Comparison of ENCODE assay signal across 10 cellular contexts in genomic region chr2:12714391-12715221, GRCh38. TPM values are rescaled to one million over a fixed set of nuclear protein-coding genes. Genes with fewer than 3 reads are reported as not detected.
DNase-seq lines count a peak whose midpoint lies in the region; ATAC-seq and TF ChIP-seq lines count a peak whose summit lies in the region.
"Had no signal": no experiment of that assay in that cellular context is flagged by ENCODE, and none has a peak within 500 bp of the region (broad histone marks: within the 10 kb centered on the region; RNA-seq: fewer than 3 reads in every experiment).

No MANE protein-coding gene starts in this region.

- POLR2A ChIA-PET in HEK293 (lab: Yijun Ruan, JAX), result interaction anchor here (1.1 kb wide), 1 partner anchor 10 kb away, joined by 3 read pairs; no protein-coding TSS in a partner anchor

- peaks cover 15% of the 10 kb centered on the region for H3K4me1 ChIP-seq in HEK293 (ENCODE audit: control insufficient read depth, insufficient read depth, low read length)
- H3K4me1 ChIP-seq in adipocyte (ENCODE audit: control insufficient read depth, insufficient read depth, low read length), result peaks cover 18% of the 10 kb centered on the region
- peaks cover 9% of the 10 kb centered on the region for H3K4me1 ChIP-seq in right cardiac atrium (ENCODE audit: control insufficient read depth, insufficient read depth, low read length)
- H3K4me1 ChIP-seq in stomach smooth muscle (ENCODE audit: control insufficient read depth, insufficient read depth, low read length), result peaks cover 25% of the 10 kb centered on the region

- H3K9ac ChIP-seq in adipocyte (ENCODE audit: low read length) (no peak overlapping the region), stomach smooth muscle (ENCODE audit: low read length in 2 of 2) (no peak overlapping the region)

- H3K27ac ChIP-seq in HEK293 (ENCODE audit: extremely low read depth, low read depth, low read length) (peak overlapping the region; percentile 55), right cardiac atrium (ENCODE audit: low read length) (peak overlapping the region; percentile 100), stomach smooth muscle (ENCODE audit: low read length) (peak overlapping the region; percentile 90)

- 61% methylated on average over 10 of the region's 10 CpGs for WGBS in right cardiac atrium

- TF ChIP-seq CTCF in HEK293 (tag by site-specific recombination; IDR thresholded peaks at IDR 0.05), result no peak
- TF ChIP-seq CTCF in CD14-positive monocyte (IDR thresholded peaks at IDR 0.05), result no peak

- no peaks in the 10 kb centered on the region for H3K9me3 ChIP-seq in HEK293 (ENCODE audit: control insufficient read depth, insufficient read depth, low read depth, low read length)
- no peaks in the 10 kb centered on the region for H3K9me3 ChIP-seq in adipocyte (ENCODE audit: control insufficient read depth, low read length)
- H3K9me3 ChIP-seq in right cardiac atrium (ENCODE audit: control insufficient read depth, low read length), result no peaks in the 10 kb centered on the region
- no peaks in the 10 kb centered on the region for H3K9me3 ChIP-seq in stomach smooth muscle (ENCODE audit: control insufficient read depth in 2 of 2, low read length in 2 of 2)

- H3K4me3 ChIP-seq in HEK293 (ENCODE audit: low read depth, low read length) (no peak overlapping the region), adipocyte (ENCODE audit: low read length) (peak overlapping the region; percentile 82), right cardiac atrium (ENCODE audit: low read length) (no peak overlapping the region), stomach smooth muscle (ENCODE audit: low read length in 2 of 2) (peak overlapping the region in 1 of 2 donors; percentile 8)

- peak; percentile 72 for DNase-seq in adipocyte (ENCODE audit: low read depth)
- peak in 2 of 3 donors; percentile 40 to 69 for DNase-seq in right cardiac atrium
- DNase-seq in CD14-positive monocyte (ENCODE audit: low spot score), result no peak
- no peak for DNase-seq in activated effector memory CD4-positive, alpha-beta T cell treated with anti-CD3 and anti-CD28 coated beads, Interleukin-2, amount 50 U/mL, for 16 hours
- DNase-seq: NCI-H2171 treated with DMSO at 0.1 percent for 48 hours; stimulated activated CD4-positive, alpha-beta T cell treated with anti-CD3 and anti-CD28 coated beads, Interleukin-1b, Interleukin-23, amount 100 ng/mL, for 48 hours had no signal

- peak; percentile 8 to 28 for ATAC-seq in right cardiac atrium
- ATAC-seq in GM18867 (IDR thresholded peaks at IDR 0.05; ENCODE audit: unreplicated experiment), result no peak
- no peak for ATAC-seq in GM21825 (IDR thresholded peaks at IDR 0.05; ENCODE audit: unreplicated experiment)

- CTCF ChIA-PET in HEK293 (lab: Yijun Ruan, JAX), result interaction anchor here (0.7 to 2.9 kb wide), 3 partner anchors 217 to 885 kb away, joined by 3 to 30 read pairs (median 4); no protein-coding TSS in a partner anchor

- H3K27ac Mint-ChIP-seq in CD14-positive monocyte, result peak overlapping the region in 2 of 7 donors; percentile 0 to 33

- no peaks in the 10 kb centered on the region for H3K27me3 ChIP-seq in adipocyte (replicated peaks; ENCODE audit: control insufficient read depth, insufficient read depth, low read length)
- no peaks in the 10 kb centered on the region for H3K27me3 ChIP-seq in right cardiac atrium (ENCODE audit: control insufficient read depth, insufficient read depth)
- H3K27me3 ChIP-seq in stomach smooth muscle (ENCODE audit: control insufficient read depth in 1 of 2, insufficient read depth in 2 of 2, low read length in 2 of 2), result no peaks in the 10 kb centered on the region

- peaks cover 15 to 16% of the 10 kb centered on the region in 2 donors for H3K36me3 Mint-ChIP-seq in CD14-positive monocyte

- intact Hi-C loops in right cardiac atrium (cut with DNase I), result loop anchor here in 3 of 4 donors (5.0 to 10.0 kb wide), 11 partner anchors 170 to 890 kb away; no protein-coding TSS in a partner anchor
- intact Hi-C loops in CD14-positive monocyte (cut with micrococcal nuclease), result loop anchor here in 1 of 2 donors (10.0 kb wide), 1 partner anchor 270 kb away; no protein-coding TSS in a partner anchor

- H3K4me1 Mint-ChIP-seq in CD14-positive monocyte, result peaks cover 35% of the 10 kb centered on the region

- peaks cover 0 to 27% (median 14%) of the 10 kb centered on the region in 7 donors for H3K9me3 Mint-ChIP-seq in CD14-positive monocyte

- peaks cover 31 to 58% (median 49%) of the 10 kb centered on the region in 3 donors for H3K27me3 Mint-ChIP-seq in CD14-positive monocyte (ENCODE audit: low read depth in 3 of 3)

- H3K36me3 ChIP-seq in HEK293 (ENCODE audit: control insufficient read depth in 2 of 2, insufficient read depth in 1 of 2, low read length in 2 of 2), result no peaks in the 10 kb centered on the region
- H3K36me3 ChIP-seq in adipocyte (ENCODE audit: control insufficient read depth, insufficient read depth, low read length, severe bottlenecking), result no peaks in the 10 kb centered on the region
- no peaks in the 10 kb centered on the region for H3K36me3 ChIP-seq in stomach smooth muscle (ENCODE audit: control insufficient read depth in 2 of 2, insufficient read depth in 2 of 2, low read length in 2 of 2)

- H3K4me3 Mint-ChIP-seq in CD14-positive monocyte, result no peak overlapping the region

TF ChIP-seq in HEK293, 187 proteins besides CTCF, POLR2A, EP300 and RAD21:
- TF ChIP-seq WT1 (tag by site-specific recombination; IDR thresholded peaks at IDR 0.05) (peak; percentile 62; the same call in 1 of the 2 replicates), ZNF354C (tag by site-specific recombination; IDR thresholded peaks at IDR 0.05; ENCODE audit: borderline replicate concordance, low read depth) (no peak), ZNF629 (tag by site-specific recombination; IDR thresholded peaks at IDR 0.05) (0 out of 2 replicates have a peak, but pooled peaks have one; percentile 30), ZNF426 (tag by site-specific recombination; IDR thresholded peaks at IDR 0.05) (no peak), GLI2 (tag by site-specific recombination; IDR thresholded peaks at IDR 0.05; ENCODE audit: borderline replicate concordance, low read depth) (0 out of 2 replicates have a peak, but pooled peaks have one; percentile 13), ZBTB17 (tag by site-specific recombination; IDR thresholded peaks at IDR 0.05) (peak; percentile 29; the same call in 1 of the 2 replicates)
TF ChIP-seq in HEK293: peak in this region for 4.

RNA-seq across cellular contexts. Expression of gene TRIB2, which starts 2.1 kb away (rescaled TPM):
- total RNA-seq in right cardiac atrium, result 10 to 100 TPM; 24.7 to 32.2 (median 28.2) TPM
- polyA plus RNA-seq in right cardiac atrium (25.3 TPM), CD14-positive monocyte (under 1 TPM; 0.29 to 0.51 TPM)

Comparison
In these comparisons a context has a peak if more than half of its experiments do, and no peak if none do; other contexts are left out.
1. DNase-seq: peak in adipocyte (single experiment) and right cardiac atrium (2 of 3); none in CD14-positive monocyte (single experiment) and activated effector memory CD4-positive, alpha-beta T cell treated with anti-CD3 and anti-CD28 coated beads, Interleukin-2, amount 50 U/mL, for 16 hours (single experiment).
2. ATAC-seq: peak in right cardiac atrium (2 of 2); none in GM18867 (single experiment) and GM21825 (single experiment).
3. RNA of gene TRIB2, which starts 2.1 kb away (polyA plus RNA-seq): 25.3 TPM in right cardiac atrium (single experiment); 0.29 to 0.51 TPM in CD14-positive monocyte; every median in the first group is over 10 times any median in the second.
4. Peak in every context shown above with its lines, with median percentiles within 50 percentile points of each other: H3K27ac ChIP-seq.